9 cellular contexts compared by ENCODE assay signal in genomic region chr9:117546894-117547293, GRCh38.
DNase-seq lines count a peak whose midpoint lies in the region; ATAC-seq, FAIRE-seq and TF ChIP-seq lines count a peak whose summit lies in the region.
"Had no signal": no experiment of that assay in that cellular context is flagged by ENCODE, and none has a peak within 500 bp of the region (broad histone marks: within the 10 kb centered on the region; RNA-seq: fewer than 3 reads in every experiment).

No MANE protein-coding gene starts in this region.

- no peak overlapping the region for H3K4ac ChIP-seq in H1 (replicated peaks; ENCODE audit: insufficient read length, low read depth, low read length)

- no peak for TF ChIP-seq POLR2A in H1 (IDR thresholded peaks at IDR 0.05; ENCODE audit: control extremely low read depth in 1 of 2, low read depth in 2 of 2, low read length in 2 of 2)

- no peak overlapping the region for H4K91ac ChIP-seq in H1 (replicated peaks; ENCODE audit: insufficient read length, low read length)

- no peak overlapping the region for H3K23ac ChIP-seq in H1 (ENCODE audit: insufficient read length)

- peak overlapping the region; percentile 43; the same call in 1 of the 2 replicates for H3K18ac ChIP-seq in H1 (ENCODE audit: extremely low read depth, low read length)

- no peak overlapping the region for H3K9ac ChIP-seq in H1 (replicated peaks in 1 of 4; ENCODE audit: extremely low read depth in 1 of 4, low read depth in 3 of 4, low read length in 3 of 4)

- no peaks in the 10 kb centered on the region for H3K36me3 ChIP-seq in H1 (ENCODE audit: control insufficient read depth in 2 of 4, insufficient read depth in 4 of 4, low read length in 3 of 4)

- no peak overlapping the region for H2AK5ac ChIP-seq in H1 (ENCODE audit: low read depth, low read length)

- DNase-seq in activated CD4-positive, alpha-beta T cell treated with anti-CD3 and anti-CD28 coated beads for 48 hours, result peak; percentile 1
- DNase-seq in activated CD4-positive, alpha-beta T cell treated with anti-CD3 and anti-CD28 coated beads, Interleukin-2, amount 50 U/mL, for 48 hours, result no peak
- DNase-seq in NCI-H748 (lab: John Stamatoyannopoulos, UW; ENCODE audit: unreplicated experiment) (peak; percentile 84), H1 (ENCODE audit: low read depth in 1 of 2, low spot score in 2 of 2) (no peak), HK-2 (ENCODE audit: unreplicated experiment) (no peak), T1000 (lab: John Stamatoyannopoulos, UW) (no peak)
- peak; percentile 23 for DNase-seq in stimulated activated CD8-positive, alpha-beta memory T cell treated with anti-CD3 and anti-CD28 coated beads, Interleukin-4, amount 100 ng/mL, for 48 hours
- DNase-seq: mesenchymal stem cell had no signal

- no peak overlapping the region for H3K14ac ChIP-seq in H1 (ENCODE audit: insufficient read length)

- H4K5ac ChIP-seq in H1 (ENCODE audit: insufficient read length, low read depth, low read length), result peak overlapping the region; percentile 15

- no peak overlapping the region for H2BK15ac ChIP-seq in H1 (ENCODE audit: low read length)

- H2AFZ ChIP-seq in H1 (ENCODE audit: low read length), result peak overlapping the region; percentile 82; the same call in 1 of the 2 replicates

- TF ChIP-seq CTCF in H1 (IDR thresholded peaks at IDR 0.05; ENCODE audit: control extremely low read depth in 1 of 3, insufficient read depth in 1 of 3, low read depth in 1 of 3, low read length in 3 of 3), result no peak

- H3K79me1 ChIP-seq in H1 (ENCODE audit: low read depth, low read length), result no peaks in the 10 kb centered on the region

- no peak for TF ChIP-seq EP300 in H1 (IDR thresholded peaks at IDR 0.05; ENCODE audit: borderline replicate concordance in 1 of 2, low read depth in 2 of 2, low read length in 2 of 2)

- FAIRE-seq in H1 (lab: Jason Lieb, UNC), result no peak

- CTCF ChIA-PET in H1 (lab: Charles Lee; ENCODE audit: partially characterized antibody), result interaction anchor here (0.9 to 4.7 kb wide), 6 partner anchors 10 to 61 kb away, joined by 3 to 24 read pairs (median 6); no protein-coding TSS in a partner anchor

- H3K23me2 ChIP-seq in H1 (ENCODE audit: low read depth, low read length), result no peaks in the 10 kb centered on the region

- H4K8ac ChIP-seq in H1 (ENCODE audit: extremely low read depth, insufficient read depth, low read length), result peak overlapping the region; percentile 51; the same call in 1 of the 2 replicates

- TF ChIP-seq RAD21 in H1 (IDR thresholded peaks at IDR 0.05 in 1 of 2, conservative IDR thresholded peaks at IDR 0.05 in 1 of 2; ENCODE audit: low read depth in 2 of 2, low read length in 2 of 2), result no peak

- peaks cover 5 to 25% (median 14%) of the 10 kb centered on the region in 4 experiments for H3K4me1 ChIP-seq in H1 (replicated peaks in 1 of 4; ENCODE audit: control insufficient read depth in 3 of 4, insufficient read depth in 4 of 4, low read length in 3 of 4)

- H3K79me2 ChIP-seq in H1 (ENCODE audit: control insufficient read depth in 1 of 2, insufficient read depth in 2 of 2, low read length in 2 of 2), result no peaks in the 10 kb centered on the region

- POLR2A ChIA-PET in H1 (lab: Charles Lee; ENCODE audit: partially characterized antibody), result no interaction called here

- H3K4me3 ChIP-seq in H1 (ENCODE audit: extremely low read depth in 1 of 4, insufficient read depth in 2 of 4, low read depth in 3 of 4, low read length in 4 of 4), result peak overlapping the region in 1 of 4 experiments; percentile 6; a peak in 1 of 8 replicates

- H2BK20ac ChIP-seq in H1 (ENCODE audit: low read length), result no peak overlapping the region

- H2BK5ac ChIP-seq in H1 (ENCODE audit: low read depth, low read length), result peak overlapping the region; percentile 57; the same call in 1 of the 2 replicates

- peak overlapping the region; percentile 54; a peak in 3 of 4 replicates for H3K4me2 ChIP-seq in H1 (ENCODE audit: insufficient read depth in 1 of 2, low read depth in 2 of 2, low read length in 2 of 2)

- no peak overlapping the region for H3K56ac ChIP-seq in H1 (replicated peaks; ENCODE audit: insufficient read length, low read depth, low read length)

- no peak overlapping the region for H3K27ac ChIP-seq in H1 (ENCODE audit: low read depth, low read length)

- H3K9me3 ChIP-seq in H1 (ENCODE audit: insufficient read depth in 2 of 2, low read depth in 1 of 2, low read length in 1 of 2), result no peaks in the 10 kb centered on the region

- peak overlapping the region; percentile 72; the same call in 1 of the 2 replicates for H2BK12ac ChIP-seq in H1 (ENCODE audit: low read depth, low read length)

- H2BK120ac ChIP-seq in H1 (replicated peaks; ENCODE audit: low read depth, low read length), result no peak overlapping the region

- no peak for ATAC-seq in HG02884 (IDR thresholded peaks at IDR 0.05; ENCODE audit: unreplicated experiment)

- H3K27me3 ChIP-seq in H1 (replicated peaks in 1 of 4; ENCODE audit: control insufficient read depth in 3 of 4, extremely low read depth in 1 of 4, insufficient read depth in 3 of 4, low read length in 3 of 4), result no peaks in the 10 kb centered on the region

- no peaks in the 10 kb centered on the region for H4K20me1 ChIP-seq in H1 (replicated peaks in 1 of 2; ENCODE audit: control insufficient read depth in 1 of 2, insufficient read depth in 2 of 2, low read length in 2 of 2)

- 64% methylated on average over 12 of the region's 13 CpGs; no CpG with 5 or more reads in 1 of the 2 experiments for WGBS in H1 (ENCODE audit: extremely low coverage in 1 of 2, insufficient coverage in 1 of 2, insufficient read length in 1 of 2, insufficient replicate concordance in 2 of 2, low coverage in 1 of 2, low lambda C conversion rate in 2 of 2, missing lambda C conversion rate in 1 of 2), 2 experiments

TF ChIP-seq in H1, 55 proteins besides CTCF, POLR2A, EP300 and RAD21:
- TF ChIP-seq CHD2 (IDR thresholded peaks at IDR 0.05; ENCODE audit: low read length), result no peak
- TF ChIP-seq HDAC6 (IDR thresholded peaks at IDR 0.05; ENCODE audit: low read depth, low read length), result no peak
- TF ChIP-seq SP2 (IDR thresholded peaks at IDR 0.05; ENCODE audit: low read length), result no peak
- TF ChIP-seq RBBP5 (IDR thresholded peaks at IDR 0.05; ENCODE audit: borderline replicate concordance, low read depth, low read length), result no peak

Comparison
In these comparisons a context has a peak if more than half of its experiments do, and no peak if none do; other contexts are left out.
1. DNase-seq: peak in activated CD4-positive, alpha-beta T cell treated with anti-CD3 and anti-CD28 coated beads for 48 hours (single experiment), NCI-H748 (single experiment) and stimulated activated CD8-positive, alpha-beta memory T cell treated with anti-CD3 and anti-CD28 coated beads, Interleukin-4, amount 100 ng/mL, for 48 hours (single experiment); none in activated CD4-positive, alpha-beta T cell treated with anti-CD3 and anti-CD28 coated beads, Interleukin-2, amount 50 U/mL, for 48 hours (0 of 2), H1 (0 of 2), HK-2 (single experiment) and T1000 (single experiment).